In the genomic region with DNA sequence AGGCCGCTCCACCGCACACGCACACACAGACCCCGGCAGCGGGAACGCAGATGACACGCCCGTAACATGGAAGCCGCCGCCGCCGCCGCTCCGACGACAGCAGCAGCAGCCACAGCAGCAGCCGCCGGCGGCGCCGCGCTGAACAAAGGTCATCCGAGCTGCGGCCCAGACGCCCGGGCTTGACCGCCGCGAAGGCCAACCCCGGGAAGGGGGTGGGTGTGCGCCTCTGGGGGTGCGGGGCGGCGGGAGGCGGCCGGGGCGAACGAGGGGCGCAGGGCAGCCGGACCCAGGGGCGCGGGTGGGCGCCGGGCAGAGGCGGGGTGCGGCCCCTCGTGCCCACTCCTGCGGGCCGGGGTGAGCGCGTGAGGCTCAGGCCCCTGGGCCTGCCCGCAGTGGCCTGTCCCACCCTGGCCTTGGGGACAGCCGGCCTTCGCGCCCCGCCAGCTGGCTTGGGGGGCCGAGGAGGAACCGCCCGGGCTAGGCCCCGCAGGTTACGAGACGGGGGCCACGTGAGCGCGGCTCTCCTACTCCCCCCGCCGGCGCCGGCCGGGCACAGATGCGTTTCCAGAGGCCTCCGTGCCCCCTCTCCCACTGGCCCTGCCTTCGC, we compare ENCODE assay signal across 8 cellular contexts. TPM values are rescaled to one million over a fixed set of nuclear protein-coding genes. Genes with fewer than 3 reads are reported as not detected.
DNase-seq lines count a peak whose midpoint lies in the region; ATAC-seq and TF ChIP-seq lines count a peak whose summit lies in the region.

No MANE protein-coding gene starts in this region.

- H3K27me3 ChIP-seq in heart right ventricle, result no peaks in the 10 kb centered on the region

- H3K36me3 Mint-ChIP-seq in activated naive CD8-positive, alpha-beta T cell treated with anti-CD3 and anti-CD28 coated beads, Interleukin-2, amount 10 ng/mL, durations not matched to agents 7 days and 5 days, result no peaks in the 10 kb centered on the region
- H3K36me3 Mint-ChIP-seq in progenitor cell of endocrine pancreas (ENCODE audit: insufficient read depth), result peaks cover 17% of the 10 kb centered on the region

- 2 to 3% methylated on average over 37 to 72 of the region's 72 CpGs for whole genome bisulfite sequencing in heart right ventricle, 2 donors

- peak overlapping the region; percentile 41 for H3K4me3 Mint-ChIP-seq in activated naive CD8-positive, alpha-beta T cell treated with anti-CD3 and anti-CD28 coated beads, Interleukin-2, amount 10 ng/mL, durations not matched to agents 7 days and 5 days
- H3K4me3 Mint-ChIP-seq in progenitor cell of endocrine pancreas (ENCODE audit: low read depth), result peak overlapping the region; percentile 66

- peaks cover 68% of the 10 kb centered on the region for H3K27me3 Mint-ChIP-seq in activated naive CD8-positive, alpha-beta T cell treated with anti-CD3 and anti-CD28 coated beads, Interleukin-2, amount 10 ng/mL, durations not matched to agents 7 days and 5 days
- peaks cover under 1% of the 10 kb centered on the region for H3K27me3 Mint-ChIP-seq in progenitor cell of endocrine pancreas

- intact Hi-C loops in heart right ventricle (cut with DNase I), result loop anchor here in 4 of 10 donors (5.0 to 10.0 kb wide), 6 partner anchors 49 to 191 kb away; no protein-coding TSS in a partner anchor

- peaks cover 0 to 21% (median 4%) of the 10 kb centered on the region in 9 donors for H3K36me3 ChIP-seq in heart right ventricle

- H3K27ac ChIP-seq in heart right ventricle, result peak overlapping the region; percentile 93 to 100 (median 98)

- H3K4me1 ChIP-seq in heart right ventricle, result peaks cover 23 to 93% (median 74%) of the 10 kb centered on the region in 9 donors

- TF ChIP-seq CTCF in AG04449 (IDR thresholded peaks at IDR 0.05; ENCODE audit: insufficient read depth, low read length, missing control alignments), result peak; percentile 1
- peak in 1 of 9 donors; percentile 9 for TF ChIP-seq CTCF in heart right ventricle (IDR thresholded peaks at IDR 0.05)
- TF ChIP-seq CTCF in progenitor cell of endocrine pancreas (IDR thresholded peaks at IDR 0.05; ENCODE audit: unreplicated experiment), result no peak

- DNase-seq in AG04449 (ENCODE audit: low read depth, low spot score) (no peak), NCI-H69 (lab: John Stamatoyannopoulos, UW) (peak; percentile 90), heart right ventricle (peak; percentile 32 to 66), progenitor cell of endocrine pancreas (ENCODE audit: low spot score, unreplicated experiment) (peak; percentile 40)
- DNase-seq in activated naive CD8-positive, alpha-beta T cell treated with anti-CD3 and anti-CD28 coated beads, Interleukin-2, amount 10 ng/mL, durations not matched to agents 7 days and 5 days, result peak; percentile 38

- H3K9me3 Mint-ChIP-seq in activated naive CD8-positive, alpha-beta T cell treated with anti-CD3 and anti-CD28 coated beads, Interleukin-2, amount 10 ng/mL, durations not matched to agents 7 days and 5 days, result no peaks in the 10 kb centered on the region
- H3K9me3 Mint-ChIP-seq in progenitor cell of endocrine pancreas (ENCODE audit: low read depth), result no peaks in the 10 kb centered on the region

- peaks cover 5% of the 10 kb centered on the region for H3K4me1 Mint-ChIP-seq in activated naive CD8-positive, alpha-beta T cell treated with anti-CD3 and anti-CD28 coated beads, Interleukin-2, amount 10 ng/mL, durations not matched to agents 7 days and 5 days
- H3K4me1 Mint-ChIP-seq in progenitor cell of endocrine pancreas (ENCODE audit: low read depth), result peaks cover 61% of the 10 kb centered on the region

- no peak overlapping the region for H3K27ac Mint-ChIP-seq in activated naive CD8-positive, alpha-beta T cell treated with anti-CD3 and anti-CD28 coated beads, Interleukin-2, amount 10 ng/mL, durations not matched to agents 7 days and 5 days
- H3K27ac Mint-ChIP-seq in progenitor cell of endocrine pancreas, result peak overlapping the region; percentile 97

- CTCF ChIA-PET in AG04449 (lab: Yijun Ruan, JAX), result no interaction called here

- peak overlapping the region; percentile 50 for H3K4me3 ChIP-seq in AG04449 (ENCODE audit: low read depth, low read length)
- peak overlapping the region; percentile 34 to 68 (median 55) for H3K4me3 ChIP-seq in heart right ventricle

- H3K9me3 ChIP-seq in heart right ventricle, result no peaks in the 10 kb centered on the region

- POLR2A ChIA-PET in AG04449 (lab: Yijun Ruan, JAX), result interaction anchor here (1.3 kb wide), 1 partner anchor 20 kb away, joined by 3 read pairs; no protein-coding TSS in a partner anchor
- POLR2A ChIA-PET in activated naive CD8-positive, alpha-beta T cell treated with anti-CD3 and anti-CD28 coated beads, Interleukin-2, amount 10 ng/mL, durations not matched to agents 7 days and 5 days (lab: Charles Lee), result no interaction called here

- peak; percentile 46 for ATAC-seq in GM18867 (IDR thresholded peaks at IDR 0.05; ENCODE audit: unreplicated experiment)
- no peak for ATAC-seq in activated naive CD8-positive, alpha-beta T cell treated with anti-CD3 and anti-CD28 coated beads, Interleukin-2, amount 10 ng/mL, durations not matched to agents 7 days and 5 days (ENCODE audit: low read depth)
- peak; percentile 53 to 78 (median 62) for ATAC-seq in heart right ventricle
- no peak for ATAC-seq in HG03097 (IDR thresholded peaks at IDR 0.05; ENCODE audit: low FRiP score, unreplicated experiment)
- no peak for ATAC-seq in GM19395 (IDR thresholded peaks at IDR 0.05; ENCODE audit: unreplicated experiment)

RNA-seq across cellular contexts. Expression of a gene that starts 1.0 kb away (rescaled TPM):
- total RNA-seq in activated naive CD8-positive, alpha-beta T cell treated with anti-CD3 and anti-CD28 coated beads, Interleukin-2, amount 10 ng/mL, durations not matched to agents 7 days and 5 days, result 1 to 10 TPM; 4.0 to 4.8 TPM
- total RNA-seq in heart right ventricle (10 to 100 TPM; 53.4 to 71.4 (median 66.8) TPM), progenitor cell of endocrine pancreas (184 and 190 TPM in 2 replicates)
- polyA plus RNA-seq in heart right ventricle, result 10 to 100 TPM; 13.8 to 26.0 TPM

Comparison
In these comparisons a context has a peak if more than half of its experiments do, and no peak if none do; other contexts are left out.
1. ATAC-seq: peak in GM18867 (single experiment) and heart right ventricle (8 of 8); none in activated naive CD8-positive, alpha-beta T cell treated with anti-CD3 and anti-CD28 coated beads, Interleukin-2, amount 10 ng/mL, durations not matched to agents 7 days and 5 days (single experiment), HG03097 (single experiment) and GM19395 (single experiment).
2. RNA of a gene that starts 1.0 kb away (total RNA-seq): 184 to 190 TPM in progenitor cell of endocrine pancreas and 53.4 to 71.4 TPM in heart right ventricle; 4.0 to 4.8 TPM in activated naive CD8-positive, alpha-beta T cell treated with anti-CD3 and anti-CD28 coated beads, Interleukin-2, amount 10 ng/mL, durations not matched to agents 7 days and 5 days; every median in the first group is over 4 times any median in the second.